In genomic region chr11:130103296-130103814, GRCh38 we compare ENCODE assay signal across 1 cellular context.
TF ChIP-seq lines count a peak whose summit lies in the region.

No MANE protein-coding gene starts in this region.

TF ChIP-seq in K562, 482 proteins besides CTCF, POLR2A, EP300 and RAD21:
- TF ChIP-seq STAG1 (CRISPR knock-in tag; IDR thresholded peaks at IDR 0.05; ENCODE audit: borderline replicate concordance) (no peak), RCOR1 (IDR thresholded peaks at IDR 0.05; ENCODE audit: borderline replicate concordance in 1 of 2, low read depth in 2 of 2, low read length in 2 of 2) (peak in 1 of 2 experiments; percentile 74; a peak in 2 of 4 replicates), LCOR (CRISPR knock-in tag; IDR thresholded peaks at IDR 0.05) (peak; percentile 61; the same call in 1 of the 2 replicates), CBFA2T3 (IDR thresholded peaks at IDR 0.05) (peak; percentile 59), ZNF431 (CRISPR knock-in tag; IDR thresholded peaks at IDR 0.05) (no peak), CTBP1 (IDR thresholded peaks at IDR 0.05; ENCODE audit: borderline replicate concordance) (0 out of 2 replicates have a peak, but pooled peaks have one; percentile 14), ZNF592 (IDR thresholded peaks at IDR 0.05) (no peak), JUND (IDR thresholded peaks at IDR 0.05; ENCODE audit: borderline replicate concordance, low read depth, low read length) (no peak), JUND (tag; IDR thresholded peaks at IDR 0.05; ENCODE audit: borderline replicate concordance, low read depth, low read length) (peak; percentile 18; the same call in 1 of the 3 replicates), PRDM10 (IDR thresholded peaks at IDR 0.05; ENCODE audit: partially characterized antibody) (no peak), RNF2 (IDR thresholded peaks at IDR 0.05) (peak; percentile 34; the same call in 1 of the 2 replicates), KDM1A (IDR thresholded peaks at IDR 0.05) (peak; percentile 83 to 87), HIVEP1 (CRISPR knock-in tag; IDR thresholded peaks at IDR 0.05) (no peak), STAT5A (IDR thresholded peaks at IDR 0.05; ENCODE audit: borderline replicate concordance, low read length) (0 out of 2 replicates have a peak, but pooled peaks have one; percentile 36), HDAC1 (IDR thresholded peaks at IDR 0.05) (0 out of 4 replicates have a peak, but pooled peaks of 1 of the 2 experiments have one; percentile 11), ZNF184 (CRISPR knock-in tag; IDR thresholded peaks at IDR 0.05) (no peak), VEZF1 (CRISPR knock-in tag; IDR thresholded peaks at IDR 0.05) (peak; percentile 22; the same call in 1 of the 2 replicates), TOE1 (IDR thresholded peaks at IDR 0.05; ENCODE audit: borderline replicate concordance) (no peak), TOE1 (CRISPR knock-in tag; IDR thresholded peaks at IDR 0.05; ENCODE audit: borderline replicate concordance, low read depth) (no peak), FOSL1 (tag; conservative IDR thresholded peaks at IDR 0.05) (peak; percentile 65; the same call in 1 of the 2 replicates), NR2C2 (CRISPR knock-in tag; IDR thresholded peaks at IDR 0.05) (no peak), NR2C2 (tag; IDR thresholded peaks at IDR 0.05) (peak; percentile 30; the same call in 1 of the 2 replicates), ATF7 (IDR thresholded peaks at IDR 0.05) (peak; percentile 29; the same call in 1 of the 2 replicates), DPF2 (IDR thresholded peaks at IDR 0.05) (0 out of 2 replicates have a peak, but pooled peaks have one; percentile 29), NR2C1 (IDR thresholded peaks at IDR 0.05) (no peak), NR2C1 (tag; IDR thresholded peaks at IDR 0.05) (0 out of 2 replicates have a peak, but pooled peaks have one; percentile 37), MEIS2 (IDR thresholded peaks at IDR 0.05; ENCODE audit: partially characterized antibody) (peak; percentile 71), HMBOX1 (IDR thresholded peaks at IDR 0.05) (peak; percentile 80), CXXC5 (CRISPR knock-in tag; IDR thresholded peaks at IDR 0.05) (peak; percentile 52), ESRRA (IDR thresholded peaks at IDR 0.05; ENCODE audit: borderline replicate concordance, low read depth) (peak; percentile 86), SRF (CRISPR knock-in tag; IDR thresholded peaks at IDR 0.05) (no peak), CBX3 (IDR thresholded peaks at IDR 0.05; ENCODE audit: borderline replicate concordance in 1 of 2, low read length in 2 of 2) (peak in 1 of 2 experiments; percentile 34; a peak in 1 of 3 replicates), TEAD4 (IDR thresholded peaks at IDR 0.05; ENCODE audit: low read length) (peak; percentile 74), TEAD4 (CRISPR knock-in tag; IDR thresholded peaks at IDR 0.05; ENCODE audit: borderline replicate concordance) (no peak), SMARCE1 (IDR thresholded peaks at IDR 0.05) (peak; percentile 20; the same call in 1 of the 2 replicates), SAFB2 (IDR thresholded peaks at IDR 0.05; ENCODE audit: borderline replicate concordance, low read depth, low read length, severe bottlenecking) (no peak), HES1 (IDR thresholded peaks at IDR 0.05; ENCODE audit: low read depth) (peak; percentile 82), TCF3 (CRISPR knock-in tag; IDR thresholded peaks at IDR 0.05) (peak; percentile 43)
- TF ChIP-seq, protein P1, sequence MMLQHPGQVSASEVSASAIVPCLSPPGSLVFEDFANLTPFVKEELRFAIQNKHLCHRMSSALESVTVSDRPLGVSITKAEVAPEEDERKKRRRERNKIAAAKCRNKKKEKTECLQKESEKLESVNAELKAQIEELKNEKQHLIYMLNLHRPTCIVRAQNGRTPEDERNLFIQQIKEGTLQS (IDR thresholded peaks at IDR 0.05) = peak; percentile 30; the same call in 1 of the 2 replicates
- TF ChIP-seq, protein P1 (CRISPR knock-in tag; conservative IDR thresholded peaks at IDR 0.05) = no peak
